Comparison of ENCODE assay signal across 8 cellular contexts in the genomic region with DNA sequence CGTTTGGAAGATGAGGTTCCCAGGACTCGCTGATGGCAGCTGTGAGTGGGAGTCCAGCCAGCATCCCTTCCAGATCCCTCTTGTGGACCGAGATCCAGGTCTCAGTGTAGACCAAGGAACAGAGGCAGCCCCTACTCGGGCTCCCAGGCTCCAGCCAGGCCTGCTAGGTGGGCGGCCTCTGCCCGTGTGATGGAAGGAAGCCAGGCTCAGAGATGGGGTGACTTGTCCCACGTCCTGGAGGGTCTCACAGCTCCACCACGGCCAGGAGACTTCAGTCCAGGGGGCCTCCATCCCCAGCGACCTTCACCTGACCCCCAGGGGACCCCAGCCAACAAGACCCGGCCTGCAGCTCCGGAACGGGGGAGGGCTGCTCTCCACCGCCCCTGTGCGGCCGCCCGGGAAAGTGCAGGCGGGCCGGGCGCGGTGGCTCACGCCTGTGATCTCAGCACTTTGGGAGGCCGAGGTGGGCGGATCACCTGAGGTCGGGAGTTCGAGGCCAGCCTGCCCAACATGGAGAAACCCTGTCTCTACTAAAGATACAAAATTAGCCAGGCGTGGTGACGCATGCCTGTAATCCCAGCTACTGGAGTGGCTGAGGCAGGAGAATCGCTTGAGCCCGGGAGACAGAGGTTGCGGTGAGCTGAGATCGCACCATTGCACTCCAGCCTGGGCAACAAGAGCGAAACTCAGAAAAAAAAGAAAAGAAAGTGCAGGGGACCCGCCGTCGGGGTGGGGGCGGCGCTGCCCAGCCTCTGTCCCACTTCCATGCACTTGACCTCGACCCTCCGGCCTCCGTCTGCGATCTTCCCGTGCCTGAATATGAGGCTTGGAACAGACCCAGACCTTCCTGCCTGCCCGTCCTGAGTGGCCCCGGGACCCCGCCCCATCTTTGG. TPM values are rescaled to one million over a fixed set of nuclear protein-coding genes. Genes with fewer than 3 reads are reported as not detected.
DNase-seq lines count a peak whose midpoint lies in the region; TF ChIP-seq lines count a peak whose summit lies in the region.

No MANE protein-coding gene starts in this region.

- peak; percentile 58 for DNase-seq in stimulated activated CD4-positive, alpha-beta T cell treated with anti-CD3 and anti-CD28 coated beads, Interleukin-15, amount 100 ng/mL, for 24 hours
- no peak for DNase-seq in stimulated activated CD4-positive, alpha-beta T cell treated with anti-CD3 and anti-CD28 coated beads, Interleukin-4, amount 100 ng/mL, for 4 hours
- peak; percentile 17 for DNase-seq in SK-MEL-5 (ENCODE audit: low read depth, low spot score)
- no peak for DNase-seq in breast epithelium (ENCODE audit: low spot score in 2 of 2)
- peak; percentile 43 for DNase-seq in mesenchymal stem cell
- DNase-seq in HCEC 1CT = no peak
- DNase-seq in globus pallidus (ENCODE audit: low spot score) = no peak
- no peak for DNase-seq in dedifferentiated amniotic fluid mesenchymal stem cell (ENCODE audit: extremely low spot score)

- no peak overlapping the region for H3K27ac ChIP-seq in breast epithelium
- H3K27ac ChIP-seq in mesenchymal stem cell (ENCODE audit: low read length, poor library complexity, severe bottlenecking) = no peak overlapping the region

- no peak overlapping the region for H2AFZ ChIP-seq in mesenchymal stem cell (ENCODE audit: low read depth, low read length)

- no peak for TF ChIP-seq POLR2A in breast epithelium (IDR thresholded peaks at IDR 0.05)

- no peak overlapping the region for H3K4me2 ChIP-seq in mesenchymal stem cell (ENCODE audit: low read length, poor library complexity, severe bottlenecking)

- intact Hi-C loops in breast epithelium (cut with DNase I; ENCODE audit: low total_unique reads) = no loop called here

- in situ Hi-C loops in SK-MEL-5 (cut with HindIII; ENCODE audit: low pct_unique_long_range_greater_than_20kb, low sequenced_read_pairs) = no loop called here

- H3K36me3 ChIP-seq in breast epithelium (no peaks in the 10 kb centered on the region), mesenchymal stem cell (ENCODE audit: control insufficient read depth in 1 of 2, insufficient read depth in 2 of 2, low read depth in 1 of 2, low read length in 2 of 2) (peaks cover 0 to 3% of the 10 kb centered on the region in 2 experiments)

- H3K4ac ChIP-seq in mesenchymal stem cell (ENCODE audit: low read depth in 1 of 2, low read length in 2 of 2) = no peak overlapping the region

- no peak overlapping the region for H3K14ac ChIP-seq in mesenchymal stem cell (ENCODE audit: low read length in 2 of 2)

- H2BK120ac ChIP-seq in mesenchymal stem cell (ENCODE audit: low read depth, low read length) = no peak overlapping the region

- peaks cover 12 to 35% of the 10 kb centered on the region in 2 donors for H3K27me3 ChIP-seq in breast epithelium
- peaks cover 18 to 24% of the 10 kb centered on the region in 2 experiments for H3K27me3 ChIP-seq in mesenchymal stem cell (ENCODE audit: control insufficient read depth in 1 of 2, insufficient read depth in 1 of 2, low read length in 2 of 2)

- H4K8ac ChIP-seq in mesenchymal stem cell (ENCODE audit: low read length) = no peak overlapping the region

- no peak overlapping the region for H3K18ac ChIP-seq in mesenchymal stem cell (ENCODE audit: low read depth in 1 of 2, low read length in 2 of 2)

- H3K79me1 ChIP-seq in mesenchymal stem cell (replicated peaks; ENCODE audit: low read length, poor library complexity, severe bottlenecking) = no peaks in the 10 kb centered on the region

- H3K4me3 ChIP-seq in breast epithelium (no peak overlapping the region), mesenchymal stem cell (ENCODE audit: insufficient read depth in 1 of 2, low read depth in 1 of 2, low read length in 2 of 2) (no peak overlapping the region)

- H2BK5ac ChIP-seq in mesenchymal stem cell (ENCODE audit: low read depth, low read length, poor library complexity, severe bottlenecking) = no peak overlapping the region

- H3K4me1 ChIP-seq in breast epithelium (peaks cover 0 to 3% of the 10 kb centered on the region in 2 donors), mesenchymal stem cell (ENCODE audit: control insufficient read depth, insufficient read depth, low read depth, low read length) (peaks cover 16% of the 10 kb centered on the region)

- no peak overlapping the region for H2AK5ac ChIP-seq in mesenchymal stem cell (ENCODE audit: low read length, severe bottlenecking)

- H2BK12ac ChIP-seq in mesenchymal stem cell (ENCODE audit: low read length in 2 of 2) = no peak overlapping the region

- H3K9ac ChIP-seq in mesenchymal stem cell (ENCODE audit: low read length) = no peak overlapping the region

- H3K23ac ChIP-seq in mesenchymal stem cell (ENCODE audit: low read length in 2 of 2) = no peak overlapping the region

- no peak overlapping the region for H4K91ac ChIP-seq in mesenchymal stem cell (ENCODE audit: low read length)

- H3K9me3 ChIP-seq in breast epithelium (no peaks in the 10 kb centered on the region), mesenchymal stem cell (ENCODE audit: control insufficient read depth, low read length) (no peaks in the 10 kb centered on the region)

- TF ChIP-seq CTCF in breast epithelium (IDR thresholded peaks at IDR 0.05) = peak in 2 of 3 donors; percentile 50 to 53

- peak overlapping the region; percentile 38 for H2BK15ac ChIP-seq in mesenchymal stem cell (ENCODE audit: low read depth, poor library complexity, severe bottlenecking)

- 25% methylated on average over 45 of the region's 45 CpGs for WGBS in mesenchymal stem cell

RNA-seq across cellular contexts. Expression of a gene that starts 0.6 kb away (rescaled TPM):
- total RNA-seq in SK-MEL-5 (2014; rRNA removed; shearing (Covaris generic)) = not detected in 2 replicates
- polyA plus RNA-seq in SK-MEL-5 (2015; cell fraction: cytosol; rRNA removed) = 0.15 TPM in 1 of 2 replicates, not detected in the other
- not detected in 2 replicates for polyA plus RNA-seq in SK-MEL-5 (2015; cell fraction: nucleus; rRNA removed)
- under 1 TPM in 1 of 3 donors, not detected in 2; 0.66 TPM for total RNA-seq in breast epithelium
- polyA plus RNA-seq in mesenchymal stem cell (2013, experiment 1 of 2) = 0.29 TPM
- polyA plus RNA-seq in mesenchymal stem cell (2013, experiment 2 of 2) = 0.23 TPM

RNA-seq across cellular contexts. Expression of a gene that starts 11.6 kb away (rescaled TPM):
- 19.5 and 26.4 TPM in 2 replicates for total RNA-seq in SK-MEL-5 (2014; rRNA removed; shearing (Covaris generic))
- 27.9 and 30.2 TPM in 2 replicates for polyA plus RNA-seq in SK-MEL-5 (2015; cell fraction: cytosol; rRNA removed)
- 2.1 and 4.7 TPM in 2 replicates for polyA plus RNA-seq in SK-MEL-5 (2015; cell fraction: nucleus; rRNA removed)
- 10 to 100 TPM; 77.7 to 98.9 (median 77.7) TPM for total RNA-seq in breast epithelium
- 10.3 TPM for polyA plus RNA-seq in mesenchymal stem cell (2013, experiment 1 of 2)
- 9.3 TPM for polyA plus RNA-seq in mesenchymal stem cell (2013, experiment 2 of 2)

RNA-seq across cellular contexts. Expression of a gene that starts 34.9 kb away (rescaled TPM):
- 6.7 and 7.0 TPM in 2 replicates for total RNA-seq in SK-MEL-5 (2014; rRNA removed; shearing (Covaris generic))
- polyA plus RNA-seq in SK-MEL-5 (2015; cell fraction: cytosol; rRNA removed) = 11.2 and 13.5 TPM in 2 replicates
- 141 and 145 TPM in 2 replicates for polyA plus RNA-seq in SK-MEL-5 (2015; cell fraction: nucleus; rRNA removed)
- total RNA-seq in breast epithelium = 10 to 100 TPM in 2 of 3 donors, 1 to 10 TPM in 1; 8.3 to 40.6 (median 21.8) TPM
- polyA plus RNA-seq in mesenchymal stem cell (2013, experiment 1 of 2) = 23.8 TPM
- 24.7 TPM for polyA plus RNA-seq in mesenchymal stem cell (2013, experiment 2 of 2)

RNA-seq across cellular contexts. Expression of a gene that starts 35.9 kb away (rescaled TPM):
- 51.0 and 52.7 TPM in 2 replicates for total RNA-seq in SK-MEL-5 (2014; rRNA removed; shearing (Covaris generic))
- 47.1 and 54.5 TPM in 2 replicates for polyA plus RNA-seq in SK-MEL-5 (2015; cell fraction: cytosol; rRNA removed)
- 26.9 and 40.9 TPM in 2 replicates for polyA plus RNA-seq in SK-MEL-5 (2015; cell fraction: nucleus; rRNA removed)
- 10 to 100 TPM; 44.6 to 69.5 (median 49.3) TPM for total RNA-seq in breast epithelium
- 82.8 TPM for polyA plus RNA-seq in mesenchymal stem cell (2013, experiment 1 of 2)
- 82.0 TPM for polyA plus RNA-seq in mesenchymal stem cell (2013, experiment 2 of 2)

RNA-seq across cellular contexts. Expression of a gene that starts 48.2 kb away (rescaled TPM):
- 0.21 and 1.1 TPM in 2 replicates for total RNA-seq in SK-MEL-5 (2014; rRNA removed; shearing (Covaris generic))
- 0.10 and 0.77 TPM in 2 replicates for polyA plus RNA-seq in SK-MEL-5 (2015; cell fraction: cytosol; rRNA removed)
- polyA plus RNA-seq in SK-MEL-5 (2015; cell fraction: nucleus; rRNA removed) = 0.75 TPM in 1 of 2 replicates, not detected in the other
- total RNA-seq in breast epithelium = 1 to 10 TPM in 1 of 3 donors, under 1 TPM in 1, not detected in 1; 0.33 to 1.1 TPM
- not detected for polyA plus RNA-seq in mesenchymal stem cell (2013, experiment 1 of 2)
- 0.07 TPM for polyA plus RNA-seq in mesenchymal stem cell (2013, experiment 2 of 2)

Comparison
In these comparisons a context has a peak if more than half of its experiments do, and no peak if none do; other contexts are left out.
1. DNase-seq: peak in stimulated activated CD4-positive, alpha-beta T cell treated with anti-CD3 and anti-CD28 coated beads, Interleukin-15, amount 100 ng/mL, for 24 hours (single experiment), SK-MEL-5 (single experiment) and mesenchymal stem cell (single experiment); none in stimulated activated CD4-positive, alpha-beta T cell treated with anti-CD3 and anti-CD28 coated beads, Interleukin-4, amount 100 ng/mL, for 4 hours (0 of 2), breast epithelium (0 of 2), HCEC 1CT (single experiment), globus pallidus (single experiment) and dedifferentiated amniotic fluid mesenchymal stem cell (single experiment).